ENCODE assay signal across 19 cellular contexts in the genomic region with DNA sequence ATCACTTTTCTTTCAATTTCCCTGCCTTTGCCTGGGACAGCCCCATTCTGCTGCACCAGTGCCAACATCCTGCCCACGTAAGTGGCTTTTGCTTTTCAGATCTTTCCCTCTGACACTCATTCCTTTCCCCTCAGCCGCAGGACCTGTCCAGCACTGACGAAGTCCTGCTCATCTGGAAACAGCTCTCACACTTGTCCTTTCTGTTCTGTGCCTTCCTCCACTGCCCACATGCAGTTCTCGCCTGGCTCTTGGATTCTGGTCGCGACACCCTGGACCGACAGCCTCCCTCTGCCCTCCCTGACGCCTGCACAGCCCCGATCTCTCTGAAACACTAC.
DNase-seq lines count a peak whose midpoint lies in the region; ATAC-seq, FAIRE-seq and TF ChIP-seq lines count a peak whose summit lies in the region.
"Had no signal": no experiment of that assay in that cellular context is flagged by ENCODE, and none has a peak within 500 bp of the region (broad histone marks: within the 10 kb centered on the region; RNA-seq: fewer than 3 reads in every experiment).

No MANE protein-coding gene starts in this region.

- no peaks in the 10 kb centered on the region for H3F3A ChIP-seq in SK-N-SH (replicated peaks; ENCODE audit: insufficient read depth)

- peaks cover 31% of the 10 kb centered on the region for H3K4me1 Mint-ChIP-seq in type B pancreatic cell (ENCODE audit: unreplicated experiment)
- H3K4me1 Mint-ChIP-seq: IgD-negative memory B cell had no signal

- H3K27ac ChIP-seq in SK-N-SH (ENCODE audit: low read depth in 2 of 2, low read length in 1 of 2) (no peak overlapping the region), right atrium auricular region (peak overlapping the region; percentile 87), pancreas (no peak overlapping the region)
- H3K27ac ChIP-seq: 22Rv1 had no signal

- H3K27ac Mint-ChIP-seq in type B pancreatic cell, result peak overlapping the region; percentile 41

- peaks cover 8% of the 10 kb centered on the region for H3K27me3 Mint-ChIP-seq in type B pancreatic cell

- H3K9ac ChIP-seq in SK-N-SH, result no peak overlapping the region

- no peaks in the 10 kb centered on the region for H3K9me3 ChIP-seq in SK-N-SH
- no peaks in the 10 kb centered on the region for H3K9me3 ChIP-seq in right atrium auricular region
- H3K9me3 ChIP-seq in pancreas, result no peaks in the 10 kb centered on the region
- H3K9me3 ChIP-seq: HAP-1 had no signal

- no peak for TF ChIP-seq EP300 in SK-N-SH (IDR thresholded peaks at IDR 0.05; ENCODE audit: borderline replicate concordance in 1 of 2, low read depth in 1 of 2, low read length in 1 of 2)

- H3K27me3 ChIP-seq in SK-N-SH (ENCODE audit: insufficient read depth) (peaks cover 37% of the 10 kb centered on the region), bronchial epithelial cell (ENCODE audit: control insufficient read depth, insufficient read depth, low read length) (peaks cover 11% of the 10 kb centered on the region), right atrium auricular region (no peaks in the 10 kb centered on the region), pancreas (no peaks in the 10 kb centered on the region)

- H2AFZ ChIP-seq in SK-N-SH (ENCODE audit: low read depth), result no peak overlapping the region

- POLR2A ChIA-PET in SK-N-SH (lab: Yijun Ruan, JAX), result no interaction called here

- H3K4me3 Mint-ChIP-seq in type B pancreatic cell, result no peak overlapping the region

- DNase-seq in SK-N-SH (no peak), bronchial epithelial cell (ENCODE audit: low read depth) (no peak), right atrium auricular region (ENCODE audit: low spot score) (no peak), type B pancreatic cell (ENCODE audit: extremely low spot score, unreplicated experiment) (no peak), pancreas (no peak)
- DNase-seq in activated T-cell treated with anti-CD3 and anti-CD28 coated beads, Interleukin-2, amount 50 U/mL, for 1 hour, result no peak
- DNase-seq: C1 segment of cervical spinal cord, DMS153, EL, NCI-H1417 treated with DMSO at 0.1 percent for 48 hours, NCI-H2029, NCI-H2171 treated with DMSO at 0.1 percent for 48 hours, NCI-H510A, RPMI8226 had no signal

- no peaks in the 10 kb centered on the region for H3K9me2 ChIP-seq in SK-N-SH

- CTCF ChIA-PET in SK-N-SH (lab: Yijun Ruan, JAX), result no interaction called here

- H3K79me2 ChIP-seq in SK-N-SH (ENCODE audit: insufficient read depth), result no peaks in the 10 kb centered on the region

- intact Hi-C loops in pancreas (cut with DNase I), result no loop called here

- H4K20me1 ChIP-seq in SK-N-SH (ENCODE audit: insufficient read depth), result peaks cover 5% of the 10 kb centered on the region; the same call in 1 of the 2 replicates

- H3K36me3 Mint-ChIP-seq in type B pancreatic cell, result no peaks in the 10 kb centered on the region
- H3K36me3 Mint-ChIP-seq: IgD-negative memory B cell had no signal

- no peak overlapping the region for H3K4me2 ChIP-seq in SK-N-SH

- WGBS in SK-N-SH (ENCODE audit: low lambda C conversion rate), result 71% methylated on average over 9 of the region's 9 CpGs
- 77 to 81% methylated on average over 9 of the region's 9 CpGs for WGBS in pancreas, 2 donors

- no peaks in the 10 kb centered on the region for H3K9me3 Mint-ChIP-seq in type B pancreatic cell

- H3K4me1 ChIP-seq in SK-N-SH (ENCODE audit: control insufficient read depth in 1 of 2, insufficient read depth in 2 of 2, low read depth in 1 of 2, low read length in 1 of 2) (peaks cover 0 to 2% of the 10 kb centered on the region in 2 experiments; a peak in 1 of 4 replicates), right atrium auricular region (peaks cover 0 to 88% of the 10 kb centered on the region in 2 donors), pancreas (peaks cover 0 to 8% (median 0%) of the 10 kb centered on the region in 3 donors)

- no peaks in the 10 kb centered on the region for H3K36me3 ChIP-seq in SK-N-SH (replicated peaks in 1 of 2; ENCODE audit: control insufficient read depth in 1 of 2, insufficient read depth in 2 of 2, low read length in 1 of 2)
- H3K36me3 ChIP-seq in bronchial epithelial cell (ENCODE audit: control insufficient read depth, insufficient read depth, low read length), result no peaks in the 10 kb centered on the region
- H3K36me3 ChIP-seq in right atrium auricular region, result peaks cover 6% of the 10 kb centered on the region
- no peaks in the 10 kb centered on the region for H3K36me3 ChIP-seq in pancreas
- H3K36me3 ChIP-seq: HAP-1 had no signal

- FAIRE-seq in bronchial epithelial cell (lab: Jason Lieb, UNC) (peak; percentile 36), pancreas (lab: Jason Lieb, UNC) (no peak)

- ATAC-seq in SK-N-SH treated with all-trans-retinoic acid at 6 μM for 48 hours, result no peak
- no peak for ATAC-seq in pancreas
- ATAC-seq in GM18873 (IDR thresholded peaks at IDR 0.05; ENCODE audit: low FRiP score, unreplicated experiment), result no peak

- no peak for TF ChIP-seq RAD21 in SK-N-SH (IDR thresholded peaks at IDR 0.05; ENCODE audit: low read length)

- H3K4me3 ChIP-seq in SK-N-SH (ENCODE audit: low read depth in 2 of 2, low read length in 1 of 2), result no peak overlapping the region
- no peak overlapping the region for H3K4me3 ChIP-seq in bronchial epithelial cell (ENCODE audit: low read depth, low read length)
- H3K4me3 ChIP-seq in right atrium auricular region, result no peak overlapping the region
- no peak overlapping the region for H3K4me3 ChIP-seq in pancreas
- H3K4me3 ChIP-seq: HAP-1 had no signal

- no peak for TF ChIP-seq CTCF in SK-N-SH (IDR thresholded peaks at IDR 0.05)
- no peak for TF ChIP-seq CTCF in bronchial epithelial cell (IDR thresholded peaks at IDR 0.05; ENCODE audit: insufficient read depth, low read length, severe bottlenecking)
- no peak for TF ChIP-seq CTCF in right atrium auricular region (IDR thresholded peaks at IDR 0.05)
- no peak for TF ChIP-seq CTCF in type B pancreatic cell (conservative IDR thresholded peaks at IDR 0.05)
- TF ChIP-seq CTCF in pancreas (IDR thresholded peaks at IDR 0.05), result no peak

TF ChIP-seq in SK-N-SH, 30 proteins besides CTCF, POLR2A, EP300 and RAD21:
- no peak for TF ChIP-seq SMC3 (IDR thresholded peaks at IDR 0.05; ENCODE audit: low read depth, low read length)
- TF ChIP-seq, protein P1, sequence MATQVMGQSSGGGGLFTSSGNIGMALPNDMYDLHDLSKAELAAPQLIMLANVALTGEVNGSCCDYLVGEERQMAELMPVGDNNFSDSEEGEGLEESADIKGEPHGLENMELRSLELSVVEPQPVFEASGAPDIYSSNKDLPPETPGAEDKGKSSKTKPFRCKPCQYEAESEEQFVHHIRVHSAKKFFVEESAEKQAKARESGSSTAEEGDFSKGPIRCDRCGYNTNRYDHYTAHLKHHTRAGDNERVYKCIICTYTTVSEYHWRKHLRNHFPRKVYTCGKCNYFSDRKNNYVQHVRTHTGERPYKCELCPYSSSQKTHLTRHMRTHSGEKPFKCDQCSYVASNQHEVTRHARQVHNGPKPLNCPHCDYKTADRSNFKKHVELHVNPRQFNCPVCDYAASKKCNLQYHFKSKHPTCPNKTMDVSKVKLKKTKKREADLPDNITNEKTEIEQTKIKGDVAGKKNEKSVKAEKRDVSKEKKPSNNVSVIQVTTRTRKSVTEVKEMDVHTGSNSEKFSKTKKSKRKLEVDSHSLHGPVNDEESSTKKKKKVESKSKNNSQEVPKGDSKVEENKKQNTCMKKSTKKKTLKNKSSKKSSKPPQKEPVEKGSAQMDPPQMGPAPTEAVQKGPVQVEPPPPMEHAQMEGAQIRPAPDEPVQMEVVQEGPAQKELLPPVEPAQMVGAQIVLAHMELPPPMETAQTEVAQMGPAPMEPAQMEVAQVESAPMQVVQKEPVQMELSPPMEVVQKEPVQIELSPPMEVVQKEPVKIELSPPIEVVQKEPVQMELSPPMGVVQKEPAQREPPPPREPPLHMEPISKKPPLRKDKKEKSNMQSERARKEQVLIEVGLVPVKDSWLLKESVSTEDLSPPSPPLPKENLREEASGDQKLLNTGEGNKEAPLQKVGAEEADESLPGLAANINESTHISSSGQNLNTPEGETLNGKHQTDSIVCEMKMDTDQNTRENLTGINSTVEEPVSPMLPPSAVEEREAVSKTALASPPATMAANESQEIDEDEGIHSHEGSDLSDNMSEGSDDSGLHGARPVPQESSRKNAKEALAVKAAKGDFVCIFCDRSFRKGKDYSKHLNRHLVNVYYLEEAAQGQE (IDR thresholded peaks at IDR 0.05; ENCODE audit: low read depth, low read length), result 0 out of 2 replicates have a peak, but pooled peaks have one; percentile 34

TF ChIP-seq in SK-N-SH treated with all-trans-retinoic acid at 6 μM for 48 hours, 23 proteins besides CTCF, POLR2A, EP300 and RAD21:
- TF ChIP-seq, protein P2, sequence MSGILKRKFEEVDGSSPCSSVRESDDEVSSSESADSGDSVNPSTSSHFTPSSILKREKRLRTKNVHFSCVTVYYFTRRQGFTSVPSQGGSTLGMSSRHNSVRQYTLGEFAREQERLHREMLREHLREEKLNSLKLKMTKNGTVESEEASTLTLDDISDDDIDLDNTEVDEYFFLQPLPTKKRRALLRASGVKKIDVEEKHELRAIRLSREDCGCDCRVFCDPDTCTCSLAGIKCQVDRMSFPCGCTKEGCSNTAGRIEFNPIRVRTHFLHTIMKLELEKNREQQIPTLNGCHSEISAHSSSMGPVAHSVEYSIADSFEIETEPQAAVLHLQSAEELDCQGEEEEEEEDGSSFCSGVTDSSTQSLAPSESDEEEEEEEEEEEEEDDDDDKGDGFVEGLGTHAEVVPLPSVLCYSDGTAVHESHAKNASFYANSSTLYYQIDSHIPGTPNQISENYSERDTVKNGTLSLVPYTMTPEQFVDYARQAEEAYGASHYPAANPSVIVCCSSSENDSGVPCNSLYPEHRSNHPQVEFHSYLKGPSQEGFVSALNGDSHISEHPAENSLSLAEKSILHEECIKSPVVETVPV (CRISPR knock-in tag; IDR thresholded peaks at IDR 0.05), result no peak
- TF ChIP-seq PPARA (CRISPR knock-in tag; IDR thresholded peaks at IDR 0.05; ENCODE audit: borderline replicate concordance), result no peak

Comparison
In these comparisons a context has a peak if more than half of its experiments do, and no peak if none do; other contexts are left out.
1. H3K27ac ChIP-seq: peak in right atrium auricular region (2 of 2); none in SK-N-SH (0 of 2) and pancreas (0 of 4).